In the genomic region with DNA sequence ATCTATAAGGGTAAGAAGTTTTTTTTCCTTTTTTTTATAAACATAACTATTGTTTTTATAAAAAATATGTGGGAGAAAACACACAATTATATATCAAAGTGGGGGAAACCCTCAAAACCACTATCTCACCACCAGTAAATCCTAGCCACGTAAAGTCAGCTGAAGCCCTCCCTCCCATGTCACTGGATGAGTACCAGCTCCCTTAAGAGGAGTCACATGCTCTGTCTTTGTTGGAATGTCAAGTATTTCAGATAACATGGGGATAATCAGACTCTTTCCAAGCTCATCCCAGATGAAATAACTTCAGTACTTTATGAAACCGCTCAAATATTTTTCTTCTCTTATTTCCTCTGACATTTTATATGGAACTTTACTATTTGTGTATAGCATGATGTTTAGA, we compare ENCODE assay signal across 16 cellular contexts. TPM values are rescaled to one million over a fixed set of nuclear protein-coding genes. Genes with fewer than 3 reads are reported as not detected.
A peak's percentile ranks its signal among the peaks of the same experiment; 100 is the strongest.
DNase-seq lines count a peak whose midpoint lies in the region; ATAC-seq and TF ChIP-seq lines count a peak whose summit lies in the region.
"Had no signal": no experiment of that assay in that cellular context is flagged by ENCODE, and none has a peak within 500 bp of the region (broad histone marks: within the 10 kb centered on the region; RNA-seq: fewer than 3 reads in every experiment).

No MANE protein-coding gene starts in this region.

- no peak for TF ChIP-seq EP300 in sigmoid colon (IDR thresholded peaks at IDR 0.05)

- TF ChIP-seq CTCF in WTC11 (IDR thresholded peaks at IDR 0.05): no peak
- no peak for TF ChIP-seq CTCF in sigmoid colon (IDR thresholded peaks at IDR 0.05)

- no peak overlapping the region for H3K4me3 ChIP-seq in sigmoid colon
- H3K4me3 ChIP-seq: spleen had no signal

- H3K27ac ChIP-seq in sigmoid colon: no peak overlapping the region
- H3K27ac ChIP-seq: spleen had no signal

- no peaks in the 10 kb centered on the region for H3K9me3 Mint-ChIP-seq in WTC11
- H3K9me3 Mint-ChIP-seq: activated CD4-positive, alpha-beta memory T cell treated with anti-CD3 and anti-CD28 coated beads for 36 hours; CD8-positive, alpha-beta memory T cell; neural crest cell had no signal

- 68 to 89% methylated on average over 2 of the region's 2 CpGs for WGBS in sigmoid colon, 2 donors

- ATAC-seq in WTC11 (peak; percentile 75), left ventricle myocardium superior (peak; percentile 68), sciatic nerve (peak; percentile 63)
- ATAC-seq: HCT116, Panc1 had no signal

- no peaks in the 10 kb centered on the region for H3K36me3 Mint-ChIP-seq in WTC11
- H3K36me3 Mint-ChIP-seq: activated CD4-positive, alpha-beta memory T cell treated with anti-CD3 and anti-CD28 coated beads for 36 hours; CD8-positive, alpha-beta memory T cell had no signal

- no peaks in the 10 kb centered on the region for H3K27me3 Mint-ChIP-seq in WTC11 (ENCODE audit: low read depth)
- H3K27me3 Mint-ChIP-seq: activated CD4-positive, alpha-beta memory T cell treated with anti-CD3 and anti-CD28 coated beads for 36 hours had no signal

- DNase-seq in EH (ENCODE audit: low read depth): peak; percentile 80
- no peak for DNase-seq in WTC11 (ENCODE audit: low spot score)
- DNase-seq in left ventricle myocardium superior: no peak
- no peak for DNase-seq in sciatic nerve (ENCODE audit: low spot score)
- DNase-seq in SKM-1 treated with dmso at 0.1 percent for 144 hours (lab: John Stamatoyannopoulos, UW; ENCODE audit: unreplicated experiment): no peak
- DNase-seq in sigmoid colon: no peak
- no peak for DNase-seq in activated T-cell treated with anti-CD3 and anti-CD28 coated beads, Interleukin-2, amount 50 U/mL, for 48 hours
- DNase-seq in NCI-H1092 treated with DMSO at 0.1 percent for 48 hours (lab: John Stamatoyannopoulos, UW): no peak
- DNase-seq: activated CD4-positive, alpha-beta memory T cell treated with anti-CD3 and anti-CD28 coated beads for 36 hours; CD8-positive, alpha-beta memory T cell; NCI-H524 treated with DMSO at 0.1 percent for 48 hours; spleen; substantia nigra had no signal

- CTCF ChIA-PET in WTC11 (lab: Charles Lee): interaction anchor here (0.8 to 1.2 kb wide), 2 partner anchors 97 to 352 kb away, joined by 4 read pairs; no protein-coding TSS in a partner anchor

- POLR2A ChIA-PET in WTC11 (lab: Charles Lee): no interaction called here

- H3K27ac Mint-ChIP-seq in WTC11: no peak overlapping the region
- H3K27ac Mint-ChIP-seq: activated CD4-positive, alpha-beta memory T cell treated with anti-CD3 and anti-CD28 coated beads for 36 hours had no signal

- no peaks in the 10 kb centered on the region for H3K9me3 ChIP-seq in sigmoid colon
- H3K9me3 ChIP-seq: spleen had no signal

- no peak for TF ChIP-seq POLR2A in sigmoid colon (IDR thresholded peaks at IDR 0.05)

- intact Hi-C loops in left ventricle myocardium superior (cut with micrococcal nuclease): no loop called here
- intact Hi-C loops in sciatic nerve (cut with DNase I): no loop called here
- intact Hi-C loops in sigmoid colon (cut with DNase I): no loop called here

- H3K36me3 ChIP-seq in sigmoid colon: no peaks in the 10 kb centered on the region
- H3K36me3 ChIP-seq: spleen had no signal

- H3K4me1 ChIP-seq in sigmoid colon: peaks cover 0 to 14% (median 1%) of the 10 kb centered on the region in 4 donors

- peaks cover 6% of the 10 kb centered on the region; the same call in 1 of the 2 replicates for H3K4me1 Mint-ChIP-seq in WTC11

- H3K4me3 Mint-ChIP-seq in WTC11: no peak overlapping the region
- H3K4me3 Mint-ChIP-seq: activated CD4-positive, alpha-beta memory T cell treated with anti-CD3 and anti-CD28 coated beads for 36 hours; neural crest cell had no signal

- no peaks in the 10 kb centered on the region for H3K27me3 ChIP-seq in sigmoid colon
- H3K27me3 ChIP-seq: spleen had no signal

TF ChIP-seq in WTC11, 78 proteins besides CTCF, POLR2A, EP300 and RAD21:
- TF ChIP-seq, protein P1, sequence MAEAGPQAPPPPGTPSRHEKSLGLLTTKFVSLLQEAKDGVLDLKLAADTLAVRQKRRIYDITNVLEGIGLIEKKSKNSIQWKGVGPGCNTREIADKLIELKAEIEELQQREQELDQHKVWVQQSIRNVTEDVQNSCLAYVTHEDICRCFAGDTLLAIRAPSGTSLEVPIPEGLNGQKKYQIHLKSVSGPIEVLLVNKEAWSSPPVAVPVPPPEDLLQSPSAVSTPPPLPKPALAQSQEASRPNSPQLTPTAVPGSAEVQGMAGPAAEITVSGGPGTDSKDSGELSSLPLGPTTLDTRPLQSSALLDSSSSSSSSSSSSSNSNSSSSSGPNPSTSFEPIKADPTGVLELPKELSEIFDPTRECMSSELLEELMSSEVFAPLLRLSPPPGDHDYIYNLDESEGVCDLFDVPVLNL (CRISPR knock-in tag; IDR thresholded peaks at IDR 0.05; ENCODE audit: borderline replicate concordance, low read depth): no peak
- no peak for TF ChIP-seq ZNF416 (CRISPR knock-in tag; IDR thresholded peaks at IDR 0.05)
- TF ChIP-seq, protein P2, sequence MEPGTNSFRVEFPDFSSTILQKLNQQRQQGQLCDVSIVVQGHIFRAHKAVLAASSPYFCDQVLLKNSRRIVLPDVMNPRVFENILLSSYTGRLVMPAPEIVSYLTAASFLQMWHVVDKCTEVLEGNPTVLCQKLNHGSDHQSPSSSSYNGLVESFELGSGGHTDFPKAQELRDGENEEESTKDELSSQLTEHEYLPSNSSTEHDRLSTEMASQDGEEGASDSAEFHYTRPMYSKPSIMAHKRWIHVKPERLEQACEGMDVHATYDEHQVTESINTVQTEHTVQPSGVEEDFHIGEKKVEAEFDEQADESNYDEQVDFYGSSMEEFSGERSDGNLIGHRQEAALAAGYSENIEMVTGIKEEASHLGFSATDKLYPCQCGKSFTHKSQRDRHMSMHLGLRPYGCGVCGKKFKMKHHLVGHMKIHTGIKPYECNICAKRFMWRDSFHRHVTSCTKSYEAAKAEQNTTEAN (CRISPR knock-in tag; IDR thresholded peaks at IDR 0.05): no peak
- TF ChIP-seq NFYB (CRISPR knock-in tag; conservative IDR thresholded peaks at IDR 0.05; ENCODE audit: low read depth): no peak
- TF ChIP-seq SOX15 (CRISPR knock-in tag; IDR thresholded peaks at IDR 0.05): no peak
- no peak for TF ChIP-seq SMAD4 (CRISPR knock-in tag; IDR thresholded peaks at IDR 0.05)
- no peak for TF ChIP-seq ZNF671 (CRISPR knock-in tag; IDR thresholded peaks at IDR 0.05)
- TF ChIP-seq JAZF1 (CRISPR knock-in tag; IDR thresholded peaks at IDR 0.05): no peak

RNA-seq across cellular contexts. Expression of a gene that starts 2.4 kb away (rescaled TPM):
- total RNA-seq in WTC11 (2021): not detected in 3 replicates
- 792 TPM for total RNA-seq in left ventricle myocardium superior
- 0.62 TPM for total RNA-seq in sciatic nerve
- 1 to 10 TPM in 1 of 4 donors, under 1 TPM in 3; 0.28 to 1.4 (median 0.82) TPM for total RNA-seq in sigmoid colon
- polyA plus RNA-seq in sigmoid colon: under 1 TPM; 0.35 to 0.69 (median 0.60) TPM
- total RNA-seq: activated CD4-positive, alpha-beta memory T cell treated with anti-CD3 and anti-CD28 coated beads for 36 hours; CD8-positive, alpha-beta memory T cell; neural crest cell had no signal
- polyA plus RNA-seq: CD8-positive, alpha-beta memory T cell had no signal

Comparison
In these comparisons a context has a peak if more than half of its experiments do, and no peak if none do; other contexts are left out.
1. RNA of a gene that starts 2.4 kb away (total RNA-seq): 792 TPM in left ventricle myocardium superior (single experiment); 0.28 to 1.4 TPM in sigmoid colon, 0.62 TPM in sciatic nerve (single experiment) and not detected in WTC11; every median in the first group is over 100 times any median in the second.
2. Peak in every context shown above with its lines, with median percentiles within 50 percentile points of each other: ATAC-seq.